16 cellular contexts compared by ENCODE assay signal in the genomic region with DNA sequence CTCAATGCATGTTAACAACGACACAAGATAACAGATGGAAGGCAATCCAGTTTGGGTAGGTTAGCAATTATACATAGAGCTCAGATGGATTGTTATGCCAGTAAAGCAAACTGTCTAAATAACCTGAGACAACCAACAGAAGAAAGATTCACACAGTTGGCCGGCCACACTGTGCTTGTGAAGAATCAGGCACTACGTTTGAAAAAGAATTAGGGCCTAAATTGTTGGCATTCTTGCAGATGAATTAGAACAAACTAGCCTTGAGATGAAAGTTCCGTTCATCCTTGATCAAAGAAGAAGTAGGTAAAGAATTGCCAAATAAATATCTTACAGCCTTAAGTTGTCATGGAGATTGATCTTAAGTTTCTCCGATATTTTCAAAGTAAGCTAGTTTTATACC.
A peak's percentile ranks its signal among the peaks of the same experiment; 100 is the strongest.
DNase-seq lines count a peak whose midpoint lies in the region; ATAC-seq and TF ChIP-seq lines count a peak whose summit lies in the region.
"Had no signal": no experiment of that assay in that cellular context is flagged by ENCODE, and none has a peak within 500 bp of the region (broad histone marks: within the 10 kb centered on the region; RNA-seq: fewer than 3 reads in every experiment).

No MANE protein-coding gene starts in this region.

- no peak overlapping the region for H2AFZ ChIP-seq in GM23338
- H2AFZ ChIP-seq in H9 (ENCODE audit: low read length) = peak overlapping the region; percentile 40
- H2AFZ ChIP-seq: GM23248 had no signal

- TF ChIP-seq CTCF in GM23338 (conservative IDR thresholded peaks at IDR 0.05; ENCODE audit: low read depth in 2 of 2) (no peak), H9 (conservative IDR thresholded peaks at IDR 0.05) (no peak)

- no peak overlapping the region for H3K56ac ChIP-seq in H9 (ENCODE audit: insufficient read length, low read depth, low read length)
- no peak overlapping the region for H3K56ac ChIP-seq in mesendoderm (ENCODE audit: low read length)

- H3K9me3 Mint-ChIP-seq in GM23338 (no peaks in the 10 kb centered on the region), H9 (no peaks in the 10 kb centered on the region)
- H3K9me3 Mint-ChIP-seq: HFFc6 had no signal

- no peaks in the 10 kb centered on the region for H4K20me1 ChIP-seq in GM23338 (replicated peaks; ENCODE audit: insufficient read depth)
- no peaks in the 10 kb centered on the region for H4K20me1 ChIP-seq in H9 (ENCODE audit: control insufficient read depth, insufficient read depth, insufficient read length)
- H4K20me1 ChIP-seq: BLaER1 had no signal

- H3K4me3 Mint-ChIP-seq in GM23338 (no peak overlapping the region), H9 (no peak overlapping the region)
- H3K4me3 Mint-ChIP-seq: CD8-positive, alpha-beta memory T cell; HFFc6; IgD-negative memory B cell had no signal

- DNase-seq in GM23338 (ENCODE audit: low spot score) (peak; percentile 66), H9 (no peak), cerebellum (ENCODE audit: low spot score) (peak; percentile 8), mesendoderm (peak; percentile 13), DMS 273 treated with DMSO at 0.1 percent for 48 hours (lab: John Stamatoyannopoulos, UW) (no peak)
- DNase-seq: CD8-positive, alpha-beta memory T cell; GM23248; HCEC 1CT; HFFc6; KG1 had no signal

- H2BK5ac ChIP-seq in H9 (ENCODE audit: insufficient read length, low read length) (no peak overlapping the region), mesendoderm (ENCODE audit: low read length) (no peak overlapping the region)

- H3K23ac ChIP-seq in H9 (ENCODE audit: insufficient read length, low read depth, low read length) = no peak overlapping the region
- H3K23ac ChIP-seq in mesendoderm (ENCODE audit: low read length) = no peak overlapping the region

- H2BK15ac ChIP-seq in H9 (ENCODE audit: low read depth, low read length) = no peak overlapping the region
- no peak overlapping the region for H2BK15ac ChIP-seq in mesendoderm (replicated peaks; ENCODE audit: low read depth)

- H3K79me1 ChIP-seq in H9 (ENCODE audit: insufficient read depth, low read depth, low read length, poor library complexity, severe bottlenecking) = no peaks in the 10 kb centered on the region
- no peaks in the 10 kb centered on the region for H3K79me1 ChIP-seq in mesendoderm (ENCODE audit: low read length)

- peak overlapping the region; percentile 60 for H3K27ac ChIP-seq in GM23338 (ENCODE audit: low read depth)
- peak overlapping the region; percentile 55 for H3K27ac ChIP-seq in H9 (ENCODE audit: insufficient read length, low read depth, low read length)
- H3K27ac ChIP-seq in mesendoderm (ENCODE audit: low read depth, low read length) = no peak overlapping the region
- H3K27ac ChIP-seq: BLaER1, GM23248 had no signal

- H3K4me2 ChIP-seq in GM23338 (0 out of 2 replicates have a peak overlapping the region, but pooled peaks have one; percentile 10), H9 (ENCODE audit: insufficient read depth, insufficient read length, low read length) (no peak overlapping the region), mesendoderm (ENCODE audit: low read length) (no peak overlapping the region)
- H3K4me2 ChIP-seq: BLaER1 had no signal

- no peak overlapping the region for H2BK12ac ChIP-seq in H9 (ENCODE audit: insufficient read length, low read depth, low read length)

- H3K4me1 Mint-ChIP-seq in GM23338 (peaks cover 19% of the 10 kb centered on the region), H9 (peaks cover 18 to 24% of the 10 kb centered on the region in 2 experiments)
- H3K4me1 Mint-ChIP-seq: CD8-positive, alpha-beta memory T cell; IgD-negative memory B cell had no signal

- no peak overlapping the region for H3K14ac ChIP-seq in H9 (ENCODE audit: insufficient read depth, low read length)

- H3K4ac ChIP-seq in H9 (ENCODE audit: low read depth, low read length) (no peak overlapping the region), mesendoderm (ENCODE audit: low read depth, low read length) (no peak overlapping the region)

- no peak overlapping the region for H4K5ac ChIP-seq in H9 (ENCODE audit: insufficient read length, low read depth, low read length)
- no peak overlapping the region for H4K5ac ChIP-seq in mesendoderm (ENCODE audit: low read length)

- H3K4me1 ChIP-seq in GM23338 (ENCODE audit: insufficient read depth) = no peaks in the 10 kb centered on the region; the same call in 1 of the 2 replicates
- no peaks in the 10 kb centered on the region; the same call in 1 of the 2 replicates for H3K4me1 ChIP-seq in H9 (ENCODE audit: insufficient read depth, low read length)
- peaks cover 1% of the 10 kb centered on the region for H3K4me1 ChIP-seq in mesendoderm (ENCODE audit: control insufficient read depth, low read depth, low read length)
- H3K4me1 ChIP-seq: BLaER1 had no signal

- H3K27me3 Mint-ChIP-seq in GM23338 (ENCODE audit: insufficient read depth, low read depth, poor library complexity) = no peaks in the 10 kb centered on the region
- no peaks in the 10 kb centered on the region for H3K27me3 Mint-ChIP-seq in H9 (ENCODE audit: low read depth)
- H3K27me3 Mint-ChIP-seq: CD8-positive, alpha-beta memory T cell; IgD-negative memory B cell had no signal

- H2BK120ac ChIP-seq in H9 (ENCODE audit: low read depth, low read length, poor library complexity, severe bottlenecking) = no peak overlapping the region
- H2BK120ac ChIP-seq in mesendoderm (ENCODE audit: low read depth, low read length) = peak overlapping the region; percentile 61

- H3K36me3 ChIP-seq in GM23338 (ENCODE audit: insufficient read depth) = no peaks in the 10 kb centered on the region
- no peaks in the 10 kb centered on the region for H3K36me3 ChIP-seq in mesendoderm (ENCODE audit: control insufficient read depth, insufficient read depth, low read length)
- H3K36me3 ChIP-seq: BLaER1 had no signal

- H3K4me3 ChIP-seq in GM23338 = no peak overlapping the region
- no peak overlapping the region for H3K4me3 ChIP-seq in mesendoderm (ENCODE audit: low read length)
- H3K4me3 ChIP-seq: BLaER1, GM12878, GM23248 had no signal

- no peak overlapping the region for H3K18ac ChIP-seq in H9 (ENCODE audit: insufficient read length, low read depth, low read length)
- H3K18ac ChIP-seq in mesendoderm (ENCODE audit: low read length) = no peak overlapping the region

- H2AK5ac ChIP-seq in H9 (ENCODE audit: insufficient read length, low read length) = no peak overlapping the region
- no peak overlapping the region for H2AK5ac ChIP-seq in mesendoderm (ENCODE audit: low read length)

- no peak overlapping the region for H3T11ph ChIP-seq in H9 (ENCODE audit: low read length)

- H3K36me3 Mint-ChIP-seq in GM23338 (ENCODE audit: low read depth) (no peaks in the 10 kb centered on the region), H9 (ENCODE audit: insufficient read depth in 1 of 3, low read depth in 3 of 3) (no peaks in the 10 kb centered on the region)
- H3K36me3 Mint-ChIP-seq: CD8-positive, alpha-beta memory T cell; IgD-negative memory B cell had no signal

- H3F3A ChIP-seq in GM23338 (replicated peaks; ENCODE audit: low read depth) = no peaks in the 10 kb centered on the region

- no peak overlapping the region for H4K91ac ChIP-seq in H9 (ENCODE audit: insufficient read length, low read depth, low read length)

- H4K8ac ChIP-seq in H9 (replicated peaks; ENCODE audit: insufficient read length, low read depth, low read length) (no peak overlapping the region), mesendoderm (ENCODE audit: low read depth, low read length) (no peak overlapping the region)

- ATAC-seq in GM23338 = no peak
- ATAC-seq in HG03521 (IDR thresholded peaks at IDR 0.05; ENCODE audit: unreplicated experiment) = no peak
- ATAC-seq in GM18873 (IDR thresholded peaks at IDR 0.05; ENCODE audit: low FRiP score, unreplicated experiment) = no peak
- ATAC-seq: GM12878 had no signal

- no peak overlapping the region for H2BK20ac ChIP-seq in H9 (ENCODE audit: low read depth, low read length, poor library complexity, severe bottlenecking)

- H3K27me3 ChIP-seq in GM23338 (ENCODE audit: insufficient read depth) (no peaks in the 10 kb centered on the region), H9 (ENCODE audit: insufficient read depth, low read length) (no peaks in the 10 kb centered on the region), mesendoderm (ENCODE audit: insufficient read depth, low read length, poor library complexity) (no peaks in the 10 kb centered on the region)
- H3K27me3 ChIP-seq: BLaER1 had no signal

- H3K9me2 ChIP-seq in GM23338 (ENCODE audit: insufficient read depth) = peaks cover 5% of the 10 kb centered on the region; the same call in 1 of the 2 replicates

- no peaks in the 10 kb centered on the region for H3K23me2 ChIP-seq in H9 (ENCODE audit: insufficient read length, low read depth, low read length, poor library complexity, severe bottlenecking)

- H3K27ac Mint-ChIP-seq in GM23338 (no peak overlapping the region; the same call in 1 of the 2 replicates), H9 (peak overlapping the region in 1 of 3 experiments; percentile 27; a peak in 2 of 7 replicates)
- H3K27ac Mint-ChIP-seq: CD8-positive, alpha-beta memory T cell; HFFc6; IgD-negative memory B cell had no signal

- H3K9ac ChIP-seq in H9 (ENCODE audit: extremely low read depth, insufficient read length, low read length) = no peak overlapping the region
- H3K9ac ChIP-seq in mesendoderm (ENCODE audit: low read length) = no peak overlapping the region
- H3K9ac ChIP-seq: BLaER1, GM23248 had no signal

- no peaks in the 10 kb centered on the region for H3K9me3 ChIP-seq in H9 (ENCODE audit: control insufficient read depth, low read depth, low read length)
- H3K9me3 ChIP-seq: BLaER1, Caco-2 had no signal

- H3K79me2 ChIP-seq in GM23338 (replicated peaks; ENCODE audit: insufficient read depth) (no peaks in the 10 kb centered on the region), H9 (ENCODE audit: insufficient read depth, low read length) (no peaks in the 10 kb centered on the region), mesendoderm (ENCODE audit: control insufficient read depth, insufficient read depth, low read length) (no peaks in the 10 kb centered on the region)

- WGBS in H9 (ENCODE audit: extremely low coverage, insufficient read length, low lambda C conversion rate) = no CpG with 5 or more reads among the region's 5 CpGs
- no CpG with 5 or more reads among the region's 5 CpGs for WGBS in mesendoderm (ENCODE audit: extremely low coverage, insufficient coverage, low lambda C conversion rate)

TF ChIP-seq in GM23338, 12 proteins besides CTCF, POLR2A, EP300 and RAD21 (continues in another document):
- TF ChIP-seq EZH2phosphoT487 (IDR thresholded peaks at IDR 0.05; ENCODE audit: unreplicated experiment) (no peak), ETS1 (IDR thresholded peaks at IDR 0.05) (no peak), NANOG (IDR thresholded peaks at IDR 0.05; ENCODE audit: borderline replicate concordance) (no peak; the same call in 1 of the 2 replicates), JUNB (IDR thresholded peaks at IDR 0.05; ENCODE audit: unreplicated experiment) (no peak)

Comparison
In these comparisons a context has a peak if more than half of its experiments do, and no peak if none do; other contexts are left out.
1. DNase-seq: peak in GM23338 (single experiment), cerebellum (single experiment) and mesendoderm (single experiment); none in H9 (single experiment) and DMS 273 treated with DMSO at 0.1 percent for 48 hours (single experiment).